Comparison of ENCODE assay signal across 16 cellular contexts in genomic region chr3:143979813-143980212, GRCh38. TPM values are rescaled to one million over a fixed set of nuclear protein-coding genes. Genes with fewer than 3 reads are reported as not detected.
DNase-seq lines count a peak whose midpoint lies in the region; TF ChIP-seq lines count a peak whose summit lies in the region.
"Had no signal": no experiment of that assay in that cellular context is flagged by ENCODE, and none has a peak within 500 bp of the region (broad histone marks: within the 10 kb centered on the region; RNA-seq: fewer than 3 reads in every experiment).

No MANE protein-coding gene starts in this region.

- H3K4me2 ChIP-seq in skeletal muscle satellite cell (ENCODE audit: low read length), result peak overlapping the region; percentile 56
- H3K4me2 ChIP-seq: KMS-11 had no signal

- H3K9me3 ChIP-seq in skeletal muscle satellite cell (replicated peaks; ENCODE audit: low read length), result no peaks in the 10 kb centered on the region

- H3K4me3 ChIP-seq in astrocyte of the spinal cord (ENCODE audit: low read depth, low read length), result no peak overlapping the region
- no peak overlapping the region for H3K4me3 ChIP-seq in fibroblast of mammary gland (ENCODE audit: control insufficient read depth, low read depth, low read length)
- no peak overlapping the region for H3K4me3 ChIP-seq in skeletal muscle satellite cell (ENCODE audit: low read length)

- H3K4me1 ChIP-seq in skeletal muscle satellite cell (ENCODE audit: control insufficient read depth, insufficient read depth, low read length), result peaks cover 47% of the 10 kb centered on the region

- peak; percentile 81 for DNase-seq in LHCN-M2 (ENCODE audit: low read depth)
- DNase-seq in astrocyte of the spinal cord (ENCODE audit: low read depth, low spot score), result peak; percentile 18
- DNase-seq in fibroblast of mammary gland (ENCODE audit: low read depth), result peak; percentile 26
- no peak for DNase-seq in NCI-H524 treated with DMSO at 0.1 percent for 48 hours (lab: John Stamatoyannopoulos, UW)
- DNase-seq in COR-L47 (lab: John Stamatoyannopoulos, UW), result no peak
- DNase-seq in RKO (ENCODE audit: low spot score), result no peak
- DNase-seq in NCI-H526 (lab: John Stamatoyannopoulos, UW), result no peak
- DNase-seq: CD8-positive, alpha-beta memory T cell; EL; NCI-H1105 treated with DMSO at 0.1 percent for 48 hours; NCI-H187 treated with DMSO at 0.1 percent for 48 hours; NCI-H2171; NCI-H446 treated with DMSO at 0.1 percent for 48 hours; SHP77 treated with DMSO at 0.1 percent for 48 hours had no signal

- TF ChIP-seq CTCF in astrocyte of the spinal cord (IDR thresholded peaks at IDR 0.05; ENCODE audit: low read depth, low read length) (no peak), fibroblast of mammary gland (conservative IDR thresholded peaks at IDR 0.05; ENCODE audit: control insufficient read depth, insufficient read depth, low read depth, low read length) (no peak)

- peak overlapping the region; percentile 61 for H3K9ac ChIP-seq in skeletal muscle satellite cell (ENCODE audit: low read depth, low read length)
- H3K9ac ChIP-seq: KMS-11 had no signal

- H3K27me3 ChIP-seq in skeletal muscle satellite cell (ENCODE audit: control insufficient read depth, insufficient read depth, low read length), result no peaks in the 10 kb centered on the region

- H3K36me3 ChIP-seq in skeletal muscle satellite cell (ENCODE audit: insufficient read depth, low read length), result no peaks in the 10 kb centered on the region

- in situ Hi-C loops in astrocyte of the spinal cord (cut with HindIII; ENCODE audit: low sequenced_read_pairs), result no loop called here

RNA-seq across cellular contexts. Expression of gene DIPK2A, which starts 8.2 kb away (rescaled TPM):
- total RNA-seq in LHCN-M2 (2014; rRNA removed), result 38.5 and 40.0 TPM in 2 replicates
- 9.5 TPM for polyA plus RNA-seq in LHCN-M2 (2012)
- total RNA-seq in skeletal muscle satellite cell (2012; rRNA removed), result 53.5 and 73.6 TPM in 2 replicates

Comparison
In these comparisons a context has a peak if more than half of its experiments do, and no peak if none do; other contexts are left out.
1. DNase-seq: peak in LHCN-M2 (single experiment), astrocyte of the spinal cord (single experiment) and fibroblast of mammary gland (single experiment); none in NCI-H524 treated with DMSO at 0.1 percent for 48 hours (single experiment), COR-L47 (single experiment), RKO (single experiment) and NCI-H526 (0 of 2).